In genomic region chrX:151419748-151420147, GRCh38 we compare ENCODE assay signal across 23 cellular contexts. TPM values are rescaled to one million over a fixed set of nuclear protein-coding genes. Genes with fewer than 3 reads are reported as not detected.
DNase-seq lines count a peak whose midpoint lies in the region; ATAC-seq and TF ChIP-seq lines count a peak whose summit lies in the region.
"Had no signal": no experiment of that assay in that cellular context is flagged by ENCODE, and none has a peak within 500 bp of the region (broad histone marks: within the 10 kb centered on the region; RNA-seq: fewer than 3 reads in every experiment).

No MANE protein-coding gene starts in this region.

- no peak for ATAC-seq in GM23338
- no peak for ATAC-seq in HG02870 (IDR thresholded peaks at IDR 0.05; ENCODE audit: unreplicated experiment)
- ATAC-seq in aorta (ENCODE audit: low FRiP score) = no peak
- no peak for ATAC-seq in HG02884 (IDR thresholded peaks at IDR 0.05; ENCODE audit: unreplicated experiment)
- ATAC-seq: GM12878, Right ventricle myocardium inferior had no signal

- no peaks in the 10 kb centered on the region for H3K9me3 Mint-ChIP-seq in GM23338
- no peaks in the 10 kb centered on the region for H3K9me3 Mint-ChIP-seq in brain
- H3K9me3 Mint-ChIP-seq: CD4-positive, CD25-positive, alpha-beta regulatory T cell had no signal

- no peak overlapping the region for H3K9ac ChIP-seq in SK-N-SH
- H3K9ac ChIP-seq: BLaER1 had no signal

- no peaks in the 10 kb centered on the region; the same call in 2 of the 3 replicates for H3K36me3 Mint-ChIP-seq in GM23338 (ENCODE audit: low read depth)
- no peaks in the 10 kb centered on the region for H3K36me3 Mint-ChIP-seq in brain
- H3K36me3 Mint-ChIP-seq: CD4-positive, CD25-positive, alpha-beta regulatory T cell had no signal

- peaks cover 28% of the 10 kb centered on the region for H3K4me1 Mint-ChIP-seq in GM23338
- H3K4me1 Mint-ChIP-seq in brain = peaks cover 21% of the 10 kb centered on the region
- H3K4me1 Mint-ChIP-seq: CD4-positive, CD25-positive, alpha-beta regulatory T cell had no signal

- no peak overlapping the region for H3K27ac ChIP-seq in GM23338 (ENCODE audit: low read depth)
- peak overlapping the region in 1 of 2 experiments; percentile 2; a peak in 1 of 4 replicates for H3K27ac ChIP-seq in SK-N-SH (ENCODE audit: low read depth in 2 of 2, low read length in 1 of 2)
- no peak overlapping the region for H3K27ac ChIP-seq in aorta (ENCODE audit: low read depth in 1 of 2, low read length in 2 of 2)
- H3K27ac ChIP-seq: BLaER1, PC-9, SJCRH30 had no signal

- CTCF ChIA-PET in SK-N-SH (lab: Yijun Ruan, JAX) = interaction anchor here (1.0 kb wide), 1 partner anchor 60 kb away, joined by 3 read pairs; no protein-coding TSS in a partner anchor

- no peaks in the 10 kb centered on the region for H3K9me2 ChIP-seq in GM23338 (ENCODE audit: insufficient read depth)
- no peaks in the 10 kb centered on the region for H3K9me2 ChIP-seq in SK-N-SH

- intact Hi-C loops in aorta (cut with DNase I) = no loop called here

- H3K79me2 ChIP-seq in GM23338 (replicated peaks; ENCODE audit: insufficient read depth) = no peaks in the 10 kb centered on the region
- no peaks in the 10 kb centered on the region; the same call in 1 of the 2 replicates for H3K79me2 ChIP-seq in SK-N-SH (ENCODE audit: insufficient read depth)

- H3K4me3 ChIP-seq in GM23338 = no peak overlapping the region
- no peak overlapping the region for H3K4me3 ChIP-seq in SK-N-SH (ENCODE audit: low read depth in 2 of 2, low read length in 1 of 2)
- no peak overlapping the region for H3K4me3 ChIP-seq in aorta (ENCODE audit: low read length in 2 of 2)
- H3K4me3 ChIP-seq: BLaER1, GM12878, MG63, PC-9, SJCRH30 had no signal

- H3K4me3 Mint-ChIP-seq in GM23338 = peak overlapping the region; percentile 20; the same call in 1 of the 3 replicates
- H3K4me3 Mint-ChIP-seq in brain = peak overlapping the region in 4 of 5 experiments; percentile 24 to 81 (median 48)
- H3K4me3 Mint-ChIP-seq: CD4-positive, CD25-positive, alpha-beta regulatory T cell had no signal

- no peak for DNase-seq in GM23338 (ENCODE audit: low spot score)
- no peak for DNase-seq in SK-N-SH
- peak; percentile 34 for DNase-seq in renal cortical epithelial cell (ENCODE audit: low read depth)
- no peak for DNase-seq in aorta
- DNase-seq: CD4-positive, CD25-positive, alpha-beta regulatory T cell; DMS79; EL; GDM1; KBM-7; MG63; NCI-H2029; NCI-H446; NCI-H524 treated with DMSO at 0.1 percent for 48 hours; NCI-H82; NK-92 treated with Interleukin-12 subunit alpha and Interleukin-12 subunit beta, amount 100 ng/mL, for 24 hours; PC-9; SJCRH30 had no signal

- TF ChIP-seq EP300 in SK-N-SH (IDR thresholded peaks at IDR 0.05; ENCODE audit: borderline replicate concordance in 1 of 2, low read depth in 1 of 2, low read length in 1 of 2) = peak in 1 of 2 experiments; percentile 35; a peak in 1 of 4 replicates

- no peaks in the 10 kb centered on the region for H3K36me3 ChIP-seq in GM23338 (ENCODE audit: insufficient read depth)
- no peaks in the 10 kb centered on the region for H3K36me3 ChIP-seq in SK-N-SH (replicated peaks in 1 of 2; ENCODE audit: control insufficient read depth in 1 of 2, insufficient read depth in 2 of 2, low read length in 1 of 2)
- no peaks in the 10 kb centered on the region for H3K36me3 ChIP-seq in aorta (ENCODE audit: control insufficient read depth in 1 of 2, insufficient read depth in 2 of 2, low read length in 1 of 2)
- H3K36me3 ChIP-seq: BLaER1, MG63, SJCRH30 had no signal

- H4K20me1 ChIP-seq in GM23338 (replicated peaks; ENCODE audit: insufficient read depth) = no peaks in the 10 kb centered on the region
- H4K20me1 ChIP-seq in SK-N-SH (ENCODE audit: insufficient read depth) = no peaks in the 10 kb centered on the region
- H4K20me1 ChIP-seq: BLaER1 had no signal

- H3K4me2 ChIP-seq in GM23338 (no peak overlapping the region), SK-N-SH (no peak overlapping the region)
- H3K4me2 ChIP-seq: BLaER1, PC-9 had no signal

- H3K9me3 ChIP-seq in SK-N-SH = no peaks in the 10 kb centered on the region
- no peaks in the 10 kb centered on the region for H3K9me3 ChIP-seq in aorta (ENCODE audit: control insufficient read depth, low read length)
- H3K9me3 ChIP-seq: BLaER1, MG63, SJCRH30 had no signal

- WGBS in SK-N-SH (ENCODE audit: low lambda C conversion rate) = 8% methylated on average over 3 of the region's 3 CpGs
- 64 to 89% methylated on average over 3 of the region's 3 CpGs for WGBS in aorta, 2 donors

- H3F3A ChIP-seq in GM23338 (replicated peaks; ENCODE audit: low read depth) (no peaks in the 10 kb centered on the region), SK-N-SH (replicated peaks; ENCODE audit: insufficient read depth) (no peaks in the 10 kb centered on the region)

- no peak overlapping the region for H2AFZ ChIP-seq in GM23338
- H2AFZ ChIP-seq in SK-N-SH (ENCODE audit: low read depth) = 0 out of 2 replicates have a peak overlapping the region, but pooled peaks have one; percentile 19
- H2AFZ ChIP-seq: PC-9 had no signal

- POLR2A ChIA-PET in SK-N-SH (lab: Yijun Ruan, JAX) = no interaction called here

- no peak for TF ChIP-seq CTCF in GM23338 (conservative IDR thresholded peaks at IDR 0.05; ENCODE audit: low read depth in 2 of 2)
- TF ChIP-seq CTCF in SK-N-SH (IDR thresholded peaks at IDR 0.05) = no peak
- no peak for TF ChIP-seq CTCF in brain (conservative IDR thresholded peaks at IDR 0.05)

- H3K27me3 ChIP-seq in GM23338 (ENCODE audit: insufficient read depth) (no peaks in the 10 kb centered on the region), SK-N-SH (ENCODE audit: insufficient read depth) (no peaks in the 10 kb centered on the region), aorta (ENCODE audit: control insufficient read depth in 1 of 2, insufficient read depth in 2 of 2, low read length in 1 of 2) (no peaks in the 10 kb centered on the region)
- H3K27me3 ChIP-seq: MG63, SJCRH30 had no signal

- no peaks in the 10 kb centered on the region for H3K4me1 ChIP-seq in GM23338 (ENCODE audit: insufficient read depth)
- H3K4me1 ChIP-seq in SK-N-SH (ENCODE audit: control insufficient read depth in 1 of 2, insufficient read depth in 2 of 2, low read depth in 1 of 2, low read length in 1 of 2) = no peaks in the 10 kb centered on the region; a peak in 2 of 4 replicates
- no peaks in the 10 kb centered on the region for H3K4me1 ChIP-seq in aorta (ENCODE audit: control insufficient read depth in 1 of 2, insufficient read depth in 2 of 2, low read length in 2 of 2)
- H3K4me1 ChIP-seq: BLaER1, SJCRH30 had no signal

- TF ChIP-seq RAD21 in SK-N-SH (IDR thresholded peaks at IDR 0.05; ENCODE audit: low read length) = no peak

- peak overlapping the region; percentile 54; the same call in 1 of the 2 replicates for H3K27ac Mint-ChIP-seq in GM23338
- peak overlapping the region; percentile 31 to 95 (median 88) for H3K27ac Mint-ChIP-seq in brain
- H3K27ac Mint-ChIP-seq: CD4-positive, CD25-positive, alpha-beta regulatory T cell had no signal

- H3K27me3 Mint-ChIP-seq in GM23338 (ENCODE audit: insufficient read depth, low read depth, poor library complexity) = no peaks in the 10 kb centered on the region
- peaks cover 5% of the 10 kb centered on the region for H3K27me3 Mint-ChIP-seq in brain
- H3K27me3 Mint-ChIP-seq: CD4-positive, CD25-positive, alpha-beta regulatory T cell had no signal

TF ChIP-seq in GM23338, 12 proteins besides CTCF, POLR2A, EP300 and RAD21 (continues in another document):
- no peak for TF ChIP-seq POLR2AphosphoS5 (IDR thresholded peaks at IDR 0.05; ENCODE audit: low read depth)
- TF ChIP-seq JUNB (IDR thresholded peaks at IDR 0.05; ENCODE audit: unreplicated experiment) = no peak

TF ChIP-seq in SK-N-SH, 30 proteins besides CTCF, POLR2A, EP300 and RAD21:
- no peak for TF ChIP-seq SIN3A (IDR thresholded peaks at IDR 0.05; ENCODE audit: borderline replicate concordance, low read depth, low read length)
- TF ChIP-seq USF1 (IDR thresholded peaks at IDR 0.05; ENCODE audit: borderline replicate concordance, low read depth) = no peak
- no peak for TF ChIP-seq ELF1 (IDR thresholded peaks at IDR 0.05)
- no peak for TF ChIP-seq RCOR1 (IDR thresholded peaks at IDR 0.05; ENCODE audit: low read length)
- TF ChIP-seq TCF12 (IDR thresholded peaks at IDR 0.05) = 0 out of 2 replicates have a peak, but pooled peaks have one; percentile 11
- no peak for TF ChIP-seq NRF1 (IDR thresholded peaks at IDR 0.05; ENCODE audit: low read depth, low read length)
- TF ChIP-seq, protein P1, sequence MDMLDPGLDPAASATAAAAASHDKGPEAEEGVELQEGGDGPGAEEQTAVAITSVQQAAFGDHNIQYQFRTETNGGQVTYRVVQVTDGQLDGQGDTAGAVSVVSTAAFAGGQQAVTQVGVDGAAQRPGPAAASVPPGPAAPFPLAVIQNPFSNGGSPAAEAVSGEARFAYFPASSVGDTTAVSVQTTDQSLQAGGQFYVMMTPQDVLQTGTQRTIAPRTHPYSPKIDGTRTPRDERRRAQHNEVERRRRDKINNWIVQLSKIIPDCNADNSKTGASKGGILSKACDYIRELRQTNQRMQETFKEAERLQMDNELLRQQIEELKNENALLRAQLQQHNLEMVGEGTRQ (IDR thresholded peaks at IDR 0.05; ENCODE audit: borderline replicate concordance, low read depth, low read length) = no peak
- no peak for TF ChIP-seq GABPA (IDR thresholded peaks at IDR 0.05; ENCODE audit: low read depth)
- TF ChIP-seq YY1 (IDR thresholded peaks at IDR 0.05; ENCODE audit: low read depth) = no peak

RNA-seq across cellular contexts. Expression of gene VMA21, which starts 22.7 kb away (rescaled TPM):
- total RNA-seq in GM23338 (2014; rRNA removed; shearing (Covaris generic)) = 90.3 and 102 TPM in 2 replicates
- polyA plus RNA-seq in GM23338 (2016; fragmentation: Nextera tagmentation; extraction: Ambion mirVana) (34.8 and 35.1 TPM in 2 replicates), SK-N-SH (2012; rRNA removed) (17.0 and 19.1 TPM in 2 replicates), brain (ENCODE audit: insufficient read depth, low read depth, low replicate concordance) (12.0 TPM), aorta (10 to 100 TPM in 1 of 2 donors, 1 to 10 TPM in 1; 8.1 to 10.9 TPM)
- 26.1 and 31.5 TPM in 2 replicates for polyA plus RNA-seq in SK-N-SH (2012; cell fraction: cytosol; rRNA removed)
- polyA plus RNA-seq in SK-N-SH (2012; cell fraction: nucleus; rRNA removed) = 5.7 and 10.3 TPM in 2 replicates
- total RNA-seq in renal cortical epithelial cell (47.3 and 68.6 TPM in 2 replicates), aorta (10 to 100 TPM; 23.2 to 24.8 TPM)
